ENCODE assay signal across 9 cellular contexts in genomic region chr15:66862878-66863335, GRCh38.
A peak's percentile ranks its signal among the peaks of the same experiment; 100 is the strongest.
DNase-seq lines count a peak whose midpoint lies in the region; ATAC-seq and TF ChIP-seq lines count a peak whose summit lies in the region.
"Had no signal": no experiment of that assay in that cellular context is flagged by ENCODE, and none has a peak within 500 bp of the region (broad histone marks: within the 10 kb centered on the region; RNA-seq: fewer than 3 reads in every experiment).

No MANE protein-coding gene starts in this region.

- peaks cover 0 to 4% of the 10 kb centered on the region in 2 donors for H3K4me1 Mint-ChIP-seq in effector memory CD8-positive, alpha-beta T cell (ENCODE audit: low read depth in 2 of 2)
- H3K4me1 Mint-ChIP-seq in mesothelial cell of epicardium = peaks cover 21% of the 10 kb centered on the region

- no peaks in the 10 kb centered on the region for H3K9me3 Mint-ChIP-seq in effector memory CD8-positive, alpha-beta T cell
- H3K9me3 Mint-ChIP-seq in mesothelial cell of epicardium = no peaks in the 10 kb centered on the region
- H3K9me3 Mint-ChIP-seq: activated naive CD4-positive, alpha-beta T cell treated with anti-CD3 and anti-CD28 coated beads, Interleukin-2, amount 50 U/mL, for 24 hours had no signal

- no peak overlapping the region for H3K27ac Mint-ChIP-seq in effector memory CD8-positive, alpha-beta T cell
- peak overlapping the region; percentile 92 for H3K27ac Mint-ChIP-seq in mesothelial cell of epicardium
- H3K27ac Mint-ChIP-seq: activated naive CD4-positive, alpha-beta T cell treated with anti-CD3 and anti-CD28 coated beads, Interleukin-2, amount 50 U/mL, for 24 hours had no signal

- DNase-seq in COLO829 (ENCODE audit: low spot score) (peak; percentile 44), H4 (ENCODE audit: low spot score) (peak; percentile 77), NCI-H82 treated with DMSO at 0.1 percent for 48 hours (lab: John Stamatoyannopoulos, UW; ENCODE audit: unreplicated experiment) (peak; percentile 44), mesothelial cell of epicardium (ENCODE audit: low spot score in 2 of 2, unreplicated experiment in 2 of 2) (peak; percentile 64 to 93)
- peak; percentile 22 to 49 for DNase-seq in activated CD8-positive, alpha-beta memory T cell treated with anti-CD3 and anti-CD28 coated beads for 1 hour (ENCODE audit: extremely low read depth in 1 of 2, low read depth in 1 of 2)
- peak; percentile 63 to 74 (median 63) for DNase-seq in effector memory CD8-positive, alpha-beta T cell
- DNase-seq in stimulated activated CD8-positive, alpha-beta memory T cell treated with anti-CD3 and anti-CD28 coated beads, Interleukin-4, amount 100 ng/mL, for 24 hours (ENCODE audit: low read depth) = peak; percentile 60

- peak; percentile 82 for ATAC-seq in effector memory CD8-positive, alpha-beta T cell (replicated peaks)
- no peak for ATAC-seq in HG02870 (IDR thresholded peaks at IDR 0.05; ENCODE audit: unreplicated experiment)

- peaks cover 63 to 79% of the 10 kb centered on the region in 2 donors for H3K27me3 Mint-ChIP-seq in effector memory CD8-positive, alpha-beta T cell
- no peaks in the 10 kb centered on the region for H3K27me3 Mint-ChIP-seq in mesothelial cell of epicardium (ENCODE audit: low read depth)

- no peak overlapping the region for H3K4me3 Mint-ChIP-seq in effector memory CD8-positive, alpha-beta T cell
- no peak overlapping the region for H3K4me3 Mint-ChIP-seq in mesothelial cell of epicardium
- H3K4me3 Mint-ChIP-seq: activated naive CD4-positive, alpha-beta T cell treated with anti-CD3 and anti-CD28 coated beads, Interleukin-2, amount 50 U/mL, for 24 hours had no signal

- peak; percentile 93 for TF ChIP-seq CTCF in mesothelial cell of epicardium (IDR thresholded peaks at IDR 0.05; ENCODE audit: unreplicated experiment)

- H3K36me3 Mint-ChIP-seq in effector memory CD8-positive, alpha-beta T cell (ENCODE audit: insufficient read depth) = no peaks in the 10 kb centered on the region
- peaks cover 4% of the 10 kb centered on the region for H3K36me3 Mint-ChIP-seq in mesothelial cell of epicardium
- H3K36me3 Mint-ChIP-seq: activated naive CD4-positive, alpha-beta T cell treated with anti-CD3 and anti-CD28 coated beads, Interleukin-2, amount 50 U/mL, for 24 hours had no signal
